8 cellular contexts compared by ENCODE assay signal in genomic region chr6:85669735-85670194, GRCh38. TPM values are rescaled to one million over a fixed set of nuclear protein-coding genes. Genes with fewer than 3 reads are reported as not detected.
DNase-seq lines count a peak whose midpoint lies in the region; ATAC-seq lines count a peak whose summit lies in the region.

No MANE protein-coding gene starts in this region.

- CTCF ChIA-PET in CD8-positive, alpha-beta memory T cell (lab: Charles Lee): interaction anchor here (0.6 to 2.4 kb wide), 9 partner anchors 9 to 315 kb away, joined by 3 to 14 read pairs (median 4); partner anchors contain the start of gene SYNCRIP

- no peaks in the 10 kb centered on the region for H3K9me3 ChIP-seq in CD8-positive, alpha-beta memory T cell (ENCODE audit: low read length)

- H3K4me1 Mint-ChIP-seq in CD8-positive, alpha-beta memory T cell: peaks cover 52 to 63% (median 62%) of the 10 kb centered on the region in 3 donors

- peak overlapping the region; percentile 30 to 86 (median 78) for H3K4me3 Mint-ChIP-seq in CD8-positive, alpha-beta memory T cell

- H3K27me3 ChIP-seq in CD8-positive, alpha-beta memory T cell (ENCODE audit: insufficient read depth, low read length, poor library complexity, severe bottlenecking): no peaks in the 10 kb centered on the region

- POLR2A ChIA-PET in CD8-positive, alpha-beta memory T cell (lab: Charles Lee): interaction anchor here (1.5 to 2.1 kb wide), 3 partner anchors 9 to 75 kb away, joined by 7 to 68 read pairs (median 54); partner anchors contain the start of genes SNX14 and SYNCRIP

- peak in 4 of 5 donors; percentile 17 to 69 (median 64) for DNase-seq in CD8-positive, alpha-beta memory T cell
- peak in 4 of 5 experiments; percentile 7 to 95 (median 40) for DNase-seq in T-helper 2 cell
- peak; percentile 28 for DNase-seq in effector CD4-positive, alpha-beta T cell
- peak; percentile 32 for DNase-seq in stimulated activated CD4-positive, alpha-beta T cell treated with anti-CD3 and anti-CD28 coated beads, Interleukin-2, amount 100 ng/mL, for 24 hours
- DNase-seq in effector CD8-positive, alpha-beta T cell (lab: John Stamatoyannopoulos, UW): no peak
- DNase-seq in NCI-H2171 (lab: John Stamatoyannopoulos, UW): no peak

- H3K36me3 Mint-ChIP-seq in CD8-positive, alpha-beta memory T cell: peaks cover 4 to 25% (median 5%) of the 10 kb centered on the region in 3 donors

- peak overlapping the region; percentile 30 for H3K27ac ChIP-seq in CD8-positive, alpha-beta memory T cell (ENCODE audit: low read depth, low read length)

- H3K4me3 ChIP-seq in CD8-positive, alpha-beta memory T cell (ENCODE audit: low read length): no peak overlapping the region

- ATAC-seq in GM19455 (IDR thresholded peaks at IDR 0.05; ENCODE audit: unreplicated experiment): peak; percentile 95
- peak; percentile 98 for ATAC-seq in HG03442 (IDR thresholded peaks at IDR 0.05; ENCODE audit: unreplicated experiment)

- no peaks in the 10 kb centered on the region for H3K9me3 Mint-ChIP-seq in CD8-positive, alpha-beta memory T cell

- no peaks in the 10 kb centered on the region for H3K36me3 ChIP-seq in CD8-positive, alpha-beta memory T cell (ENCODE audit: insufficient read depth, low read length)

- no peaks in the 10 kb centered on the region for H3K27me3 Mint-ChIP-seq in CD8-positive, alpha-beta memory T cell

- H3K27ac Mint-ChIP-seq in CD8-positive, alpha-beta memory T cell: peak overlapping the region; percentile 76 to 99 (median 96)

- peaks cover 43% of the 10 kb centered on the region for H3K4me1 ChIP-seq in CD8-positive, alpha-beta memory T cell (ENCODE audit: insufficient read depth, low read length)

RNA-seq across cellular contexts. Expression of gene SYNCRIP, which starts 27.1 kb away (rescaled TPM):
- 100 to 1,000 TPM; 247 to 249 TPM for total RNA-seq in CD8-positive, alpha-beta memory T cell
- polyA plus RNA-seq in CD8-positive, alpha-beta memory T cell: 81.6 TPM

Comparison
In these comparisons a context has a peak if more than half of its experiments do, and no peak if none do; other contexts are left out.
1. DNase-seq: peak in CD8-positive, alpha-beta memory T cell (4 of 5), T-helper 2 cell (4 of 5), effector CD4-positive, alpha-beta T cell (single experiment) and stimulated activated CD4-positive, alpha-beta T cell treated with anti-CD3 and anti-CD28 coated beads, Interleukin-2, amount 100 ng/mL, for 24 hours (2 of 2); none in effector CD8-positive, alpha-beta T cell (single experiment) and NCI-H2171 (single experiment).